Comparison of ENCODE assay signal across 8 cellular contexts in genomic region chr20:17967595-17968365, GRCh38. TPM values are rescaled to one million over a fixed set of nuclear protein-coding genes. Genes with fewer than 3 reads are reported as not detected.
DNase-seq lines count a peak whose midpoint lies in the region; ATAC-seq, FAIRE-seq and TF ChIP-seq lines count a peak whose summit lies in the region.

No MANE protein-coding gene starts in this region.

- no peaks in the 10 kb centered on the region for H3K9me2 ChIP-seq in DOHH2 (replicated peaks; ENCODE audit: control insufficient read depth, low read length)

- H2BK15ac ChIP-seq in H9 (ENCODE audit: low read depth, low read length) = no peak overlapping the region

- H3K4me2 ChIP-seq in DOHH2 (ENCODE audit: low read length) = peak overlapping the region; percentile 93
- H3K4me2 ChIP-seq in H9 (ENCODE audit: insufficient read depth, insufficient read length, low read length) = peak overlapping the region; percentile 79
- H3K4me2 ChIP-seq in K562 (ENCODE audit: insufficient read depth, low read length) = peak overlapping the region; percentile 96
- H3K4me2 ChIP-seq in keratinocyte (ENCODE audit: control insufficient read depth, extremely low read depth, insufficient read depth, low read depth, low read length) = peak overlapping the region; percentile 99

- 0 out of 3 replicates have a peak, but pooled peaks have one; percentile 0 for ATAC-seq in K562
- ATAC-seq in GM21576 (IDR thresholded peaks at IDR 0.05; ENCODE audit: unreplicated experiment) = no peak

- H3K36me3 ChIP-seq in DOHH2 (ENCODE audit: control insufficient read depth, low read length) = peaks cover 91% of the 10 kb centered on the region
- H3K36me3 ChIP-seq in K562 (ENCODE audit: control insufficient read depth, insufficient read depth, low read length) = peaks cover 66% of the 10 kb centered on the region
- H3K36me3 ChIP-seq in keratinocyte (ENCODE audit: control insufficient read depth in 2 of 2, extremely low read depth in 1 of 2, insufficient read depth in 2 of 2, low read length in 2 of 2) = peaks cover 4 to 32% of the 10 kb centered on the region in 2 experiments

- H3K9me1 ChIP-seq in K562 (ENCODE audit: control insufficient read depth, insufficient read depth, low read length) = no peaks in the 10 kb centered on the region
- peaks cover 6% of the 10 kb centered on the region for H3K9me1 ChIP-seq in keratinocyte (ENCODE audit: control insufficient read depth, extremely low read depth, insufficient read depth, low read length)

- in situ Hi-C loops in K562 (cut with MboI) = no loop called here

- no peak overlapping the region for H3K23ac ChIP-seq in H9 (ENCODE audit: insufficient read length, low read depth, low read length)

- H3K27ac ChIP-seq in DOHH2 (ENCODE audit: low read depth, low read length) (peak overlapping the region; percentile 86), H9 (ENCODE audit: insufficient read length, low read depth, low read length) (peak overlapping the region; percentile 94), K562 (ENCODE audit: extremely low read depth, low read depth, low read length) (peak overlapping the region; percentile 100), keratinocyte (ENCODE audit: control insufficient read depth, insufficient read depth, low read length) (peak overlapping the region; percentile 98)

- FAIRE-seq in K562 (lab: Jason Lieb, UNC) = no peak
- FAIRE-seq in keratinocyte (lab: Jason Lieb, UNC) = no peak

- TF ChIP-seq RAD21 in K562 (CRISPR knock-in tag; conservative IDR thresholded peaks at IDR 0.05 in 1 of 2, IDR thresholded peaks at IDR 0.05 in 1 of 2) = no peak

- TF ChIP-seq EP300 in K562 (IDR thresholded peaks at IDR 0.05; ENCODE audit: low read length) = no peak

- H3K4me3 Mint-ChIP-seq in H9 = peak overlapping the region; percentile 83 to 84
- peak overlapping the region; percentile 89 for H3K4me3 Mint-ChIP-seq in stimulated activated naive CD8-positive, alpha-beta T cell treated with anti-CD3 and anti-CD28 coated beads, Interleukin-15, Interleukin-2, amounts not matched to agents 100 ng/mL and 50 ng/mL, for 24 hours

- H3K14ac ChIP-seq in H9 (ENCODE audit: insufficient read depth, low read length) = peak overlapping the region; percentile 100

- H2BK120ac ChIP-seq in H9 (ENCODE audit: low read depth, low read length, poor library complexity, severe bottlenecking) = peak overlapping the region; percentile 85

- TF ChIP-seq CTCF in DOHH2 (IDR thresholded peaks at IDR 0.05; ENCODE audit: low read depth, low read length, poor library complexity, severe bottlenecking) = no peak
- TF ChIP-seq CTCF in H9 (conservative IDR thresholded peaks at IDR 0.05) = no peak
- no peak for TF ChIP-seq CTCF in K562 (IDR thresholded peaks at IDR 0.05 in 2 of 3, conservative IDR thresholded peaks at IDR 0.05 in 1 of 3; ENCODE audit: insufficient read depth in 2 of 3, low read depth in 1 of 3, low read length in 3 of 3)
- no peak for TF ChIP-seq CTCF in keratinocyte (optimal IDR thresholded peaks at IDR 0.05 in 1 of 3, IDR thresholded peaks at IDR 0.05 in 1 of 3, conservative IDR thresholded peaks at IDR 0.05 in 1 of 3; ENCODE audit: extremely low read depth in 1 of 3, insufficient read depth in 2 of 3, low read length in 3 of 3)

- H3K27me3 Mint-ChIP-seq in H9 (ENCODE audit: low read depth) = 0 out of 2 replicates have a peak, but pooled peaks cover 1% of the 10 kb centered on the region
- H3K27me3 Mint-ChIP-seq in stimulated activated naive CD8-positive, alpha-beta T cell treated with anti-CD3 and anti-CD28 coated beads, Interleukin-15, Interleukin-2, amounts not matched to agents 100 ng/mL and 50 ng/mL, for 24 hours = no peaks in the 10 kb centered on the region

- DNase-seq in H9 = no peak
- DNase-seq in NCI-H526 treated with DMSO at 0.1 percent for 48 hours (lab: John Stamatoyannopoulos, UW) = peak; percentile 13
- peak in 1 of 4 experiments; percentile 22 for DNase-seq in K562 (ENCODE audit: extremely low read depth in 1 of 4, low spot score in 3 of 4)
- DNase-seq in keratinocyte (ENCODE audit: low read depth, low spot score) = no peak
- DNase-seq in NCI-H187 treated with DMSO at 0.1 percent for 48 hours (lab: John Stamatoyannopoulos, UW) = no peak

- POLR2A ChIA-PET in K562 (lab: Yijun Ruan, JAX) = interaction anchor here (0.6 to 5.8 kb wide), 8 partner anchors 9 to 1713 kb away, joined by 3 to 42 read pairs (median 4); partner anchors contain the start of gene RRBP1

- H2BK5ac ChIP-seq in H9 (ENCODE audit: insufficient read length, low read length) = peak overlapping the region; percentile 56

- H3K27ac Mint-ChIP-seq in H9 = peak overlapping the region; percentile 77 to 99 (median 97)
- peak overlapping the region; percentile 98 for H3K27ac Mint-ChIP-seq in stimulated activated naive CD8-positive, alpha-beta T cell treated with anti-CD3 and anti-CD28 coated beads, Interleukin-15, Interleukin-2, amounts not matched to agents 100 ng/mL and 50 ng/mL, for 24 hours

- dilution Hi-C loops in keratinocyte (cut with MboI; ENCODE audit: extremely low pct_ligation_motif_present, low sequenced_read_pairs) = no loop called here

- H2BK20ac ChIP-seq in H9 (ENCODE audit: low read depth, low read length, poor library complexity, severe bottlenecking) = no peak overlapping the region

- H2AK5ac ChIP-seq in H9 (ENCODE audit: insufficient read length, low read length) = no peak overlapping the region

- H3K79me2 ChIP-seq in DOHH2 (ENCODE audit: control insufficient read depth, low read length) (peaks cover 98% of the 10 kb centered on the region), H9 (ENCODE audit: insufficient read depth, low read length) (peaks cover 86% of the 10 kb centered on the region), K562 (ENCODE audit: control insufficient read depth, insufficient read depth, low read length) (peaks cover 98% of the 10 kb centered on the region), keratinocyte (ENCODE audit: control insufficient read depth, insufficient read depth, low read length) (peaks cover 89% of the 10 kb centered on the region)

- WGBS in H9 (ENCODE audit: extremely low coverage, insufficient read length, low lambda C conversion rate) = no CpG with 5 or more reads among the region's 38 CpGs
- WGBS in K562 (ENCODE audit: insufficient coverage, low coverage, missing lambda C conversion rate) = under 1% methylated on average over 25 of the region's 38 CpGs

- H4K91ac ChIP-seq in H9 (ENCODE audit: insufficient read length, low read depth, low read length) = peak overlapping the region; percentile 95

- peaks cover 33% of the 10 kb centered on the region for H3K23me2 ChIP-seq in H9 (ENCODE audit: insufficient read length, low read depth, low read length, poor library complexity, severe bottlenecking)

- H3K27me3 ChIP-seq in DOHH2 (ENCODE audit: control insufficient read depth, low read length) (no peaks in the 10 kb centered on the region), H9 (ENCODE audit: insufficient read depth, low read length) (no peaks in the 10 kb centered on the region), K562 (ENCODE audit: control insufficient read depth in 2 of 2, insufficient read depth in 2 of 2, low read length in 2 of 2) (no peaks in the 10 kb centered on the region), keratinocyte (ENCODE audit: control insufficient read depth, extremely low read depth, insufficient read depth, low read length) (no peaks in the 10 kb centered on the region)

- H4K20me1 ChIP-seq in DOHH2 (ENCODE audit: control insufficient read depth, insufficient read depth, low read depth, low read length) (peaks cover 38% of the 10 kb centered on the region), H9 (ENCODE audit: control insufficient read depth, insufficient read depth, insufficient read length) (no peaks in the 10 kb centered on the region), K562 (replicated peaks; ENCODE audit: control insufficient read depth, insufficient read depth, low read length) (peaks cover 18% of the 10 kb centered on the region), keratinocyte (ENCODE audit: control insufficient read depth, extremely low read depth, insufficient read depth, low read length) (peaks cover 32% of the 10 kb centered on the region)

- intact Hi-C loops in K562 (cut with micrococcal nuclease) = no loop called here

- no peak overlapping the region for H4K5ac ChIP-seq in H9 (ENCODE audit: insufficient read length, low read depth, low read length)

- no peak overlapping the region for H3K56ac ChIP-seq in H9 (ENCODE audit: insufficient read length, low read depth, low read length)

- peaks cover 64 to 70% of the 10 kb centered on the region in 2 experiments for H3K4me1 Mint-ChIP-seq in H9
- H3K4me1 Mint-ChIP-seq in stimulated activated naive CD8-positive, alpha-beta T cell treated with anti-CD3 and anti-CD28 coated beads, Interleukin-15, Interleukin-2, amounts not matched to agents 100 ng/mL and 50 ng/mL, for 24 hours (ENCODE audit: low read depth) = peaks cover 74% of the 10 kb centered on the region

- H3K36me3 Mint-ChIP-seq in H9 (ENCODE audit: insufficient read depth in 1 of 3, low read depth in 3 of 3) = peaks cover 47 to 75% (median 65%) of the 10 kb centered on the region in 3 experiments
- peaks cover 81% of the 10 kb centered on the region for H3K36me3 Mint-ChIP-seq in stimulated activated naive CD8-positive, alpha-beta T cell treated with anti-CD3 and anti-CD28 coated beads, Interleukin-15, Interleukin-2, amounts not matched to agents 100 ng/mL and 50 ng/mL, for 24 hours (ENCODE audit: low read depth)

- no peak overlapping the region for H2AFZ ChIP-seq in H9 (ENCODE audit: low read length)
- H2AFZ ChIP-seq in K562 (ENCODE audit: low read depth, low read length) = no peak overlapping the region
- no peak overlapping the region for H2AFZ ChIP-seq in keratinocyte (ENCODE audit: control insufficient read depth, low read length)

- no peak overlapping the region for H2BK12ac ChIP-seq in H9 (ENCODE audit: insufficient read length, low read depth, low read length)

- H3K9ac ChIP-seq in H9 (ENCODE audit: extremely low read depth, insufficient read length, low read length) (peak overlapping the region; percentile 97), K562 (ENCODE audit: insufficient read depth in 1 of 2, low read depth in 2 of 2, low read length in 2 of 2) (peak overlapping the region; percentile 97 to 98), keratinocyte (ENCODE audit: control insufficient read depth, extremely low read depth, insufficient read depth, low read length) (peak overlapping the region; percentile 99)

- CTCF ChIA-PET in K562 (lab: Yijun Ruan, JAX; ENCODE audit: low intra/inter-chr PET ratio) = interaction anchor here (0.6 kb wide), 1 partner anchor 776 kb away, joined by 3 read pairs; no protein-coding TSS in a partner anchor

- H3K18ac ChIP-seq in H9 (ENCODE audit: insufficient read length, low read depth, low read length) = peak overlapping the region; percentile 97

- peak overlapping the region; percentile 86 for H3K4me3 ChIP-seq in DOHH2 (ENCODE audit: low read length)
- peak overlapping the region; percentile 90 for H3K4me3 ChIP-seq in K562
- peak overlapping the region; percentile 84 to 97 (median 95) for H3K4me3 ChIP-seq in keratinocyte (ENCODE audit: control insufficient read depth in 2 of 3, extremely low read depth in 1 of 3, insufficient read depth in 2 of 3, low read depth in 1 of 3, low read length in 3 of 3)

- no peak for TF ChIP-seq POLR2A in K562 (conservative IDR thresholded peaks at IDR 0.05)

- peaks cover 0 to 5% of the 10 kb centered on the region in 2 experiments; a peak in 1 of 5 replicates for H3K9me3 Mint-ChIP-seq in H9
- no peaks in the 10 kb centered on the region for H3K9me3 Mint-ChIP-seq in stimulated activated naive CD8-positive, alpha-beta T cell treated with anti-CD3 and anti-CD28 coated beads, Interleukin-15, Interleukin-2, amounts not matched to agents 100 ng/mL and 50 ng/mL, for 24 hours

- peak overlapping the region; percentile 75; the same call in 1 of the 2 replicates for H3K4ac ChIP-seq in H9 (ENCODE audit: low read depth, low read length)

- no peak overlapping the region for H3T11ph ChIP-seq in H9 (ENCODE audit: low read length)

- H3K9me3 ChIP-seq in DOHH2 (ENCODE audit: control insufficient read depth, insufficient read depth, low read length) = no peaks in the 10 kb centered on the region
- no peaks in the 10 kb centered on the region for H3K9me3 ChIP-seq in H9 (ENCODE audit: control insufficient read depth, low read depth, low read length)
- no peaks in the 10 kb centered on the region for H3K9me3 ChIP-seq in K562 (replicated peaks; ENCODE audit: control insufficient read depth, insufficient read depth, low read depth, low read length)
- H3K9me3 ChIP-seq in keratinocyte (ENCODE audit: control insufficient read depth, low read depth, low read length) = no peaks in the 10 kb centered on the region

- H3K79me1 ChIP-seq in H9 (ENCODE audit: insufficient read depth, low read depth, low read length, poor library complexity, severe bottlenecking) = no peaks in the 10 kb centered on the region

- peaks cover 36% of the 10 kb centered on the region for H3K4me1 ChIP-seq in DOHH2 (ENCODE audit: control insufficient read depth, low read length)
- H3K4me1 ChIP-seq in H9 (ENCODE audit: insufficient read depth, low read length) = peaks cover 6% of the 10 kb centered on the region; the same call in 1 of the 2 replicates
- peaks cover 4 to 24% of the 10 kb centered on the region in 2 experiments; a peak in 4 of 5 replicates for H3K4me1 ChIP-seq in K562 (replicated peaks in 1 of 2; ENCODE audit: control insufficient read depth in 2 of 2, insufficient read depth in 2 of 2, low read length in 2 of 2)
- peaks cover 44% of the 10 kb centered on the region for H3K4me1 ChIP-seq in keratinocyte (ENCODE audit: control insufficient read depth, extremely low read depth, insufficient read depth, low read length)

- H4K8ac ChIP-seq in H9 (replicated peaks; ENCODE audit: insufficient read length, low read depth, low read length) = no peak overlapping the region

- TSS peak; percentile 40 for BruUV-seq in K562 (replicated peaks; lab: Mats Ljungman, UMichigan)

- H3F3A ChIP-seq in DOHH2 (ENCODE audit: control insufficient read depth, insufficient read depth) = peaks cover 65% of the 10 kb centered on the region

RNA-seq across cellular contexts. Expression of gene SNX5, which starts 0.8 kb away (rescaled TPM):
- total RNA-seq in H9 (2021) = 179 and 194 TPM in 2 replicates
- 174 and 330 TPM in 2 replicates for total RNA-seq in K562 (2011; cell fraction: chromatin; rRNA removed; ENCODE audit: low replicate concordance)
- 139 and 146 TPM in 2 replicates for total RNA-seq in K562 (2011; cell fraction: nucleolus; rRNA removed)
- total RNA-seq in K562 (2011; cell fraction: nucleoplasm; rRNA removed) = 189 and 260 TPM in 2 replicates
- 150 and 171 TPM in 2 replicates for total RNA-seq in K562 (2014; rRNA removed)
- 157 and 183 TPM in 2 replicates for total RNA-seq in K562 (2014; rRNA removed; fragmentation: Illumina TruSeq; extraction: Trizol)
- total RNA-seq in K562 (2015; rRNA removed; fragmentation: Illumina TruSeq; extraction: Trizol) = 156 and 164 TPM in 2 replicates
- 128 and 142 TPM in 2 replicates for total RNA-seq in K562 (2021)
- polyA plus RNA-seq in K562 (2011; rRNA removed) = 139 and 174 TPM in 2 replicates
- polyA plus RNA-seq in K562 (2011; cell fraction: cytosol; rRNA removed) = 84.9 and 100 TPM in 2 replicates
- 170 and 187 TPM in 2 replicates for polyA plus RNA-seq in K562 (2011; cell fraction: nucleus; rRNA removed)
- polyA plus RNA-seq in K562 (2012) = 122 and 132 TPM in 2 replicates
- polyA plus RNA-seq in K562 (2014; fragmentation: Illumina TruSeq; extraction: Trizol) = 150 and 160 TPM in 2 replicates
- polyA plus RNA-seq in K562 (2014; fragmentation: Nextera tagmentation; extraction: Ambion mirVana) = 10 to 100 TPM; 53.5 to 69.8 TPM
- polyA plus RNA-seq in K562 (2014; rRNA removed) = 232 and 276 TPM in 2 replicates
- 156 and 164 TPM in 2 replicates for polyA minus RNA-seq in K562 (2011; rRNA and poly(A)+ RNA removed)
- 70.9 and 78.5 TPM in 2 replicates for polyA minus RNA-seq in K562 (2011; cell fraction: cytosol; rRNA and poly(A)+ RNA removed)
- 156 and 184 TPM in 2 replicates for polyA minus RNA-seq in K562 (2011; cell fraction: nucleus; rRNA and poly(A)+ RNA removed)
- 92.9 to 187 TPM (median 109 TPM) in 3 replicates for polyA plus RNA-seq in keratinocyte
- 96.8 TPM for polyA plus RNA-seq in keratinocyte (2011; ENCODE audit: low read depth)
- polyA plus RNA-seq in keratinocyte (2011; cell fraction: cytosol; rRNA removed) = 73.4 and 128 TPM in 2 replicates
- 144 and 183 TPM in 2 replicates for polyA plus RNA-seq in keratinocyte (2011; cell fraction: nucleus; rRNA removed)
- polyA plus RNA-seq in keratinocyte (2012; ENCODE audit: low replicate concordance) = 55.2 and 90.6 TPM in 2 replicates
- polyA minus RNA-seq in keratinocyte = 43.9 to 130 TPM (median 59.9 TPM) in 3 replicates
- polyA minus RNA-seq in keratinocyte (2011; cell fraction: cytosol; rRNA and poly(A)+ RNA removed) = 58.3 TPM
- 87.9 and 122 TPM in 2 replicates for polyA minus RNA-seq in keratinocyte (2011; cell fraction: nucleus; rRNA and poly(A)+ RNA removed)

RNA-seq across cellular contexts. Expression of gene MGME1, which starts 1.0 kb away (rescaled TPM):
- 47.7 and 48.9 TPM in 2 replicates for total RNA-seq in H9 (2021)
- 27.5 and 51.1 TPM in 2 replicates for total RNA-seq in K562 (2011; cell fraction: chromatin; rRNA removed; ENCODE audit: low replicate concordance)
- 29.0 and 30.2 TPM in 2 replicates for total RNA-seq in K562 (2011; cell fraction: nucleolus; rRNA removed)
- total RNA-seq in K562 (2011; cell fraction: nucleoplasm; rRNA removed) = 29.8 and 32.3 TPM in 2 replicates
- total RNA-seq in K562 (2014; rRNA removed) = 15.6 and 15.9 TPM in 2 replicates
- total RNA-seq in K562 (2014; rRNA removed; fragmentation: Illumina TruSeq; extraction: Trizol) = 38.6 and 42.7 TPM in 2 replicates
- total RNA-seq in K562 (2015; rRNA removed; fragmentation: Illumina TruSeq; extraction: Trizol) = 34.1 and 35.0 TPM in 2 replicates
- 29.2 and 30.6 TPM in 2 replicates for total RNA-seq in K562 (2021)
- polyA plus RNA-seq in K562 (2011; rRNA removed) = 25.9 and 36.0 TPM in 2 replicates
- 12.0 and 17.2 TPM in 2 replicates for polyA plus RNA-seq in K562 (2011; cell fraction: cytosol; rRNA removed)
- 15.6 and 16.5 TPM in 2 replicates for polyA plus RNA-seq in K562 (2011; cell fraction: nucleus; rRNA removed)
- polyA plus RNA-seq in K562 (2012) = 33.1 and 37.6 TPM in 2 replicates
- 41.3 and 45.1 TPM in 2 replicates for polyA plus RNA-seq in K562 (2014; fragmentation: Illumina TruSeq; extraction: Trizol)
- polyA plus RNA-seq in K562 (2014; fragmentation: Nextera tagmentation; extraction: Ambion mirVana) = 10 to 100 TPM; 13.4 to 20.7 TPM
- 23.1 and 27.3 TPM in 2 replicates for polyA plus RNA-seq in K562 (2014; rRNA removed)
- polyA minus RNA-seq in K562 (2011; rRNA and poly(A)+ RNA removed) = 35.0 and 37.2 TPM in 2 replicates
- polyA minus RNA-seq in K562 (2011; cell fraction: cytosol; rRNA and poly(A)+ RNA removed) = 19.7 and 26.8 TPM in 2 replicates
- 16.3 and 30.9 TPM in 2 replicates for polyA minus RNA-seq in K562 (2011; cell fraction: nucleus; rRNA and poly(A)+ RNA removed)
- polyA plus RNA-seq in keratinocyte = 20.3 to 31.6 TPM (median 23.6 TPM) in 3 replicates
- 51.0 TPM for polyA plus RNA-seq in keratinocyte (2011; ENCODE audit: low read depth)
- 19.0 and 26.9 TPM in 2 replicates for polyA plus RNA-seq in keratinocyte (2011; cell fraction: cytosol; rRNA removed)
- polyA plus RNA-seq in keratinocyte (2011; cell fraction: nucleus; rRNA removed) = 33.0 and 33.5 TPM in 2 replicates
- polyA plus RNA-seq in keratinocyte (2012; ENCODE audit: low replicate concordance) = 22.3 and 24.8 TPM in 2 replicates
- polyA minus RNA-seq in keratinocyte = 5.7 to 17.6 TPM (median 10.6 TPM) in 3 replicates
- polyA minus RNA-seq in keratinocyte (2011; cell fraction: cytosol; rRNA and poly(A)+ RNA removed) = 23.2 TPM
- 11.6 and 27.5 TPM in 2 replicates for polyA minus RNA-seq in keratinocyte (2011; cell fraction: nucleus; rRNA and poly(A)+ RNA removed)
